In genomic region chr7:130436253-130436652, GRCh38 we compare ENCODE assay signal across 1 cellular context.
TF ChIP-seq lines count a peak whose summit lies in the region.

No MANE protein-coding gene starts in this region.

TF ChIP-seq in WTC11, 78 proteins besides CTCF, POLR2A, EP300 and RAD21 (continued from another document):
- TF ChIP-seq AFF4 (CRISPR knock-in tag; IDR thresholded peaks at IDR 0.05; ENCODE audit: borderline replicate concordance) (no peak), HMGXB4 (CRISPR knock-in tag; IDR thresholded peaks at IDR 0.05) (no peak), ZNF263 (CRISPR knock-in tag; IDR thresholded peaks at IDR 0.05; ENCODE audit: low read depth) (no peak), ARID4B (CRISPR knock-in tag; IDR thresholded peaks at IDR 0.05; ENCODE audit: borderline replicate concordance) (no peak), ZNF219 (CRISPR knock-in tag; IDR thresholded peaks at IDR 0.05; ENCODE audit: borderline replicate concordance) (no peak), PREB (CRISPR knock-in tag; IDR thresholded peaks at IDR 0.05; ENCODE audit: borderline replicate concordance) (no peak), ZBTB21 (CRISPR knock-in tag; IDR thresholded peaks at IDR 0.05; ENCODE audit: borderline replicate concordance) (no peak), MYBL2 (CRISPR knock-in tag; IDR thresholded peaks at IDR 0.05) (no peak)
